Comparison of ENCODE assay signal across 1 cellular context in genomic region chr5:66713998-66714397, GRCh38.
TF ChIP-seq lines count a peak whose summit lies in the region.

No MANE protein-coding gene starts in this region.

TF ChIP-seq in GM23338, 12 proteins besides CTCF, POLR2A, EP300 and RAD21 (continued from another document):
- TF ChIP-seq, protein P1, sequence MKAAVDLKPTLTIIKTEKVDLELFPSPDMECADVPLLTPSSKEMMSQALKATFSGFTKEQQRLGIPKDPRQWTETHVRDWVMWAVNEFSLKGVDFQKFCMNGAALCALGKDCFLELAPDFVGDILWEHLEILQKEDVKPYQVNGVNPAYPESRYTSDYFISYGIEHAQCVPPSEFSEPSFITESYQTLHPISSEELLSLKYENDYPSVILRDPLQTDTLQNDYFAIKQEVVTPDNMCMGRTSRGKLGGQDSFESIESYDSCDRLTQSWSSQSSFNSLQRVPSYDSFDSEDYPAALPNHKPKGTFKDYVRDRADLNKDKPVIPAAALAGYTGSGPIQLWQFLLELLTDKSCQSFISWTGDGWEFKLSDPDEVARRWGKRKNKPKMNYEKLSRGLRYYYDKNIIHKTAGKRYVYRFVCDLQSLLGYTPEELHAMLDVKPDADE (IDR thresholded peaks at IDR 0.05) = no peak
- TF ChIP-seq EZH2 (IDR thresholded peaks at IDR 0.05; ENCODE audit: low read depth, unreplicated experiment) = no peak
- no peak for TF ChIP-seq POLR2AphosphoS5 (IDR thresholded peaks at IDR 0.05; ENCODE audit: low read depth)
- no peak for TF ChIP-seq ZNF331 (CRISPR knock-in tag; IDR thresholded peaks at IDR 0.05; ENCODE audit: low read depth)
- TF ChIP-seq STAT1 (IDR thresholded peaks at IDR 0.05; ENCODE audit: unreplicated experiment) = no peak
- no peak for TF ChIP-seq JUNB (IDR thresholded peaks at IDR 0.05; ENCODE audit: unreplicated experiment)
- no peak for TF ChIP-seq CREB1 (CRISPR knock-in tag; IDR thresholded peaks at IDR 0.05; ENCODE audit: low read depth)
- TF ChIP-seq, protein P2, sequence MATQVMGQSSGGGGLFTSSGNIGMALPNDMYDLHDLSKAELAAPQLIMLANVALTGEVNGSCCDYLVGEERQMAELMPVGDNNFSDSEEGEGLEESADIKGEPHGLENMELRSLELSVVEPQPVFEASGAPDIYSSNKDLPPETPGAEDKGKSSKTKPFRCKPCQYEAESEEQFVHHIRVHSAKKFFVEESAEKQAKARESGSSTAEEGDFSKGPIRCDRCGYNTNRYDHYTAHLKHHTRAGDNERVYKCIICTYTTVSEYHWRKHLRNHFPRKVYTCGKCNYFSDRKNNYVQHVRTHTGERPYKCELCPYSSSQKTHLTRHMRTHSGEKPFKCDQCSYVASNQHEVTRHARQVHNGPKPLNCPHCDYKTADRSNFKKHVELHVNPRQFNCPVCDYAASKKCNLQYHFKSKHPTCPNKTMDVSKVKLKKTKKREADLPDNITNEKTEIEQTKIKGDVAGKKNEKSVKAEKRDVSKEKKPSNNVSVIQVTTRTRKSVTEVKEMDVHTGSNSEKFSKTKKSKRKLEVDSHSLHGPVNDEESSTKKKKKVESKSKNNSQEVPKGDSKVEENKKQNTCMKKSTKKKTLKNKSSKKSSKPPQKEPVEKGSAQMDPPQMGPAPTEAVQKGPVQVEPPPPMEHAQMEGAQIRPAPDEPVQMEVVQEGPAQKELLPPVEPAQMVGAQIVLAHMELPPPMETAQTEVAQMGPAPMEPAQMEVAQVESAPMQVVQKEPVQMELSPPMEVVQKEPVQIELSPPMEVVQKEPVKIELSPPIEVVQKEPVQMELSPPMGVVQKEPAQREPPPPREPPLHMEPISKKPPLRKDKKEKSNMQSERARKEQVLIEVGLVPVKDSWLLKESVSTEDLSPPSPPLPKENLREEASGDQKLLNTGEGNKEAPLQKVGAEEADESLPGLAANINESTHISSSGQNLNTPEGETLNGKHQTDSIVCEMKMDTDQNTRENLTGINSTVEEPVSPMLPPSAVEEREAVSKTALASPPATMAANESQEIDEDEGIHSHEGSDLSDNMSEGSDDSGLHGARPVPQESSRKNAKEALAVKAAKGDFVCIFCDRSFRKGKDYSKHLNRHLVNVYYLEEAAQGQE (IDR thresholded peaks at IDR 0.05; ENCODE audit: unreplicated experiment) = no peak
- TF ChIP-seq EZH2phosphoT487 (IDR thresholded peaks at IDR 0.05; ENCODE audit: unreplicated experiment) = no peak
- TF ChIP-seq ZNF114 (CRISPR knock-in tag; IDR thresholded peaks at IDR 0.05) = no peak
TF ChIP-seq in GM23338: peak in this region for 0.
